22 cellular contexts compared by ENCODE assay signal in genomic region chr14:104505085-104506074, GRCh38.
"Had no signal": no experiment of that assay in that cellular context is flagged by ENCODE, and none has a peak within 500 bp of the region (broad histone marks: within the 10 kb centered on the region; RNA-seq: fewer than 3 reads in every experiment).

No MANE protein-coding gene starts in this region.

- H3K9me3 ChIP-seq: gastrocnemius medialis had no signal

- H3K36me3 Mint-ChIP-seq: memory B cell had no signal

- ATAC-seq: activated naive CD4-positive, alpha-beta T cell treated with anti-CD3 and anti-CD28 coated beads, Interleukin-2, amount 50 U/mL, for 72 hours; effector memory CD8-positive, alpha-beta T cell; gastrocnemius medialis; left cardiac atrium; SK-N-SH treated with all-trans-retinoic acid at 6 μM for 48 hours had no signal

- H3K4me1 ChIP-seq: adrenal gland, gastrocnemius medialis, sigmoid colon, upper lobe of left lung had no signal

- H3K27me3 ChIP-seq: upper lobe of left lung had no signal

- H3K27ac ChIP-seq: adrenal gland, esophagus squamous epithelium, gastrocnemius medialis, sigmoid colon, thoracic aorta, upper lobe of left lung, VCaP had no signal

- H3K4me3 Mint-ChIP-seq: central memory CD8-positive, alpha-beta T cell; effector memory CD8-positive, alpha-beta T cell; memory B cell; nephron had no signal

- H3K4me1 Mint-ChIP-seq: central memory CD8-positive, alpha-beta T cell; memory B cell; nephron had no signal

- H3K36me3 ChIP-seq: adrenal gland, esophagus squamous epithelium, gastrocnemius medialis, sigmoid colon, thoracic aorta, upper lobe of left lung had no signal

- DNase-seq: activated CD4-positive, alpha-beta T cell treated with anti-CD3 and anti-CD28 coated beads for 1 hour; activated CD4-positive, alpha-beta T cell treated with anti-CD3 and anti-CD28 coated beads, Interleukin-2, amount 50 U/mL, for 4 hours; activated gamma-delta T cell; activated T-cell treated with anti-CD3 and anti-CD28 coated beads for 4 hours; effector memory CD8-positive, alpha-beta T cell; esophagus squamous epithelium; gastrocnemius medialis; hippocampal formation; left cardiac atrium; nucleus accumbens; sigmoid colon; stimulated activated CD4-positive, alpha-beta T cell treated with anti-CD3 and anti-CD28 coated beads, Interleukin-4, amount 100 ng/mL, for 1 hour; stimulated activated naive CD4-positive, alpha-beta T cell treated with Interleukin-2 at 50 U/mL for 16 hours had no signal

- H3K27ac Mint-ChIP-seq: activated naive CD4-positive, alpha-beta T cell treated with anti-CD3 and anti-CD28 coated beads, Interleukin-2, amount 50 U/mL, for 72 hours; effector memory CD8-positive, alpha-beta T cell; memory B cell; nephron had no signal

- H3K4me3 ChIP-seq: adrenal gland, esophagus squamous epithelium, gastrocnemius medialis, sigmoid colon, thoracic aorta, upper lobe of left lung had no signal
